23 cellular contexts compared by ENCODE assay signal in the genomic region with DNA sequence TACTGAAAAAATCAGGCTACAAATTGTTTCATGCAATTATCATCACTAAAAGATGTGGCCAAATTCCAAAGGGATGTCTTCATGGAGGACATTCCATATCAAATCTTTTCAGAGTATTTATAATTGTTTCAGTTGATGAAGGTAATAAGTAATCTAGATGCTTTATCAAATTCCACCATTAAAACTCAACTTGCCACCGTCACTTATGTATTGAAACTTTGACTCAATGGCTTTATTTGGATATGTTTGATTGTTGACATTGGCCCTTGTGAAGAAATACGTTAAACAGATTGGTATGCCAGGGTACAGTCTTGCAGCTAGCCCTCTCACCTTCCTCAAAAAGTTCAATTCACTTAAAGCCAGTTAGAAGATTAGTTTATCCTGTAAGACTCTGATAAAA. TPM values are rescaled to one million over a fixed set of nuclear protein-coding genes. Genes with fewer than 3 reads are reported as not detected.
DNase-seq lines count a peak whose midpoint lies in the region; ATAC-seq, FAIRE-seq and TF ChIP-seq lines count a peak whose summit lies in the region.
"Had no signal": no experiment of that assay in that cellular context is flagged by ENCODE, and none has a peak within 500 bp of the region (broad histone marks: within the 10 kb centered on the region; RNA-seq: fewer than 3 reads in every experiment).

No MANE protein-coding gene starts in this region.

- no peak overlapping the region for H3K9ac ChIP-seq in adipocyte (ENCODE audit: low read length)
- H3K9ac ChIP-seq in endothelial cell of umbilical vein (replicated peaks; ENCODE audit: extremely low read depth, insufficient read depth, low read length), result no peak overlapping the region

- no TSS peak for BruUV-seq in endothelial cell of umbilical vein (replicated peaks; lab: Mats Ljungman, UMichigan)

- H3K9me3 ChIP-seq in adipocyte (ENCODE audit: control insufficient read depth, low read length) (no peaks in the 10 kb centered on the region), endothelial cell of umbilical vein (replicated peaks; ENCODE audit: control insufficient read depth, insufficient read depth, low read length) (no peaks in the 10 kb centered on the region)
- H3K9me3 ChIP-seq: Caco-2, MG63 had no signal

- no peak overlapping the region for H2AFZ ChIP-seq in endothelial cell of umbilical vein (ENCODE audit: low read depth, low read length)

- H3K27me3 ChIP-seq in adipocyte (replicated peaks; ENCODE audit: control insufficient read depth, insufficient read depth, low read length), result no peaks in the 10 kb centered on the region
- no peaks in the 10 kb centered on the region for H3K27me3 ChIP-seq in endothelial cell of umbilical vein (ENCODE audit: control insufficient read depth in 2 of 2, insufficient read depth in 2 of 2, low read length in 2 of 2)
- H3K27me3 ChIP-seq: MG63 had no signal

- H3K79me2 ChIP-seq in endothelial cell of umbilical vein (ENCODE audit: control insufficient read depth, insufficient read depth, low read length), result no peaks in the 10 kb centered on the region

- intact Hi-C loops in endothelial cell of umbilical vein (cut with micrococcal nuclease), result no loop called here

- H3K4me1 ChIP-seq in adipocyte (ENCODE audit: control insufficient read depth, insufficient read depth, low read length), result no peaks in the 10 kb centered on the region
- peaks cover 14% of the 10 kb centered on the region for H3K4me1 ChIP-seq in endothelial cell of umbilical vein (ENCODE audit: control insufficient read depth, extremely low read depth, insufficient read depth, low read length)
- H3K4me1 ChIP-seq: Caco-2 had no signal

- POLR2A ChIA-PET in endothelial cell of umbilical vein (lab: Charles Lee), result no interaction called here

- DNase-seq in EL (peak; percentile 59), adipocyte (ENCODE audit: low read depth) (peak; percentile 16), endothelial cell of umbilical vein (ENCODE audit: low read depth, low spot score) (peak; percentile 82), NCI-H187 treated with DMSO at 0.1 percent for 48 hours (lab: John Stamatoyannopoulos, UW) (no peak), NCI-H1436 treated with DMSO at 0.1 percent for 48 hours (lab: John Stamatoyannopoulos, UW) (no peak), T1000 (lab: John Stamatoyannopoulos, UW) (no peak)
- DNase-seq: C1 segment of cervical spinal cord; Caco-2; CD8-positive, alpha-beta T cell; DMS79; H7; KBM-7; MG63; NCI-H1694; NCI-H2081; NCI-H2227 treated with DMSO at 0.1 percent for 48 hours; NCI-H526 treated with DMSO at 0.1 percent for 48 hours; SHP77 had no signal

- H3K9me1 ChIP-seq in endothelial cell of umbilical vein (replicated peaks; ENCODE audit: control insufficient read depth, extremely low read depth, insufficient read depth, low read length), result no peaks in the 10 kb centered on the region

- H3K27ac ChIP-seq in endothelial cell of umbilical vein (ENCODE audit: insufficient read depth, low read depth, low read length), result no peak overlapping the region
- H3K27ac ChIP-seq: RWPE1 had no signal

- H3K4me3 ChIP-seq in adipocyte (ENCODE audit: low read length), result no peak overlapping the region
- no peak overlapping the region for H3K4me3 ChIP-seq in endothelial cell of umbilical vein (replicated peaks in 1 of 3; ENCODE audit: insufficient read depth in 1 of 3, low read depth in 1 of 3, low read length in 3 of 3)
- H3K4me3 ChIP-seq: MG63 had no signal

- no peak for TF ChIP-seq CTCF in endothelial cell of umbilical vein (IDR thresholded peaks at IDR 0.05; ENCODE audit: extremely low read depth in 1 of 2, insufficient read depth in 1 of 2, low read depth in 1 of 2, low read length in 2 of 2)

- H4K20me1 ChIP-seq in endothelial cell of umbilical vein (replicated peaks; ENCODE audit: control insufficient read depth, extremely low read depth, insufficient read depth, low read length), result no peaks in the 10 kb centered on the region

- no peak for TF ChIP-seq POLR2A in endothelial cell of umbilical vein (IDR thresholded peaks at IDR 0.05; ENCODE audit: low read depth, low read length)

- peak; percentile 72 for FAIRE-seq in endothelial cell of umbilical vein (lab: Jason Lieb, UNC)
- FAIRE-seq: A204.1, GM12892, HTR-8/SVneo had no signal

- CTCF ChIA-PET in endothelial cell of umbilical vein (lab: Charles Lee), result interaction anchor here (0.9 to 1.4 kb wide), 3 partner anchors 23 to 87 kb away, joined by 3 to 4 read pairs (median 3); a partner anchor contains a TSS

- H3K36me3 ChIP-seq in adipocyte (ENCODE audit: control insufficient read depth, insufficient read depth, low read length, severe bottlenecking) (no peaks in the 10 kb centered on the region), endothelial cell of umbilical vein (ENCODE audit: control insufficient read depth in 2 of 2, extremely low read depth in 1 of 2, insufficient read depth in 2 of 2, low read length in 2 of 2) (no peaks in the 10 kb centered on the region)
- H3K36me3 ChIP-seq: MG63 had no signal

- dilution Hi-C loops in endothelial cell of umbilical vein (cut with MboI; ENCODE audit: extremely low pct_ligation_motif_present, low sequenced_read_pairs), result no loop called here

- ATAC-seq in GM19463 (IDR thresholded peaks at IDR 0.05; ENCODE audit: unreplicated experiment), result no peak
- ATAC-seq: CD8-positive, alpha-beta T cell had no signal

- H3K4me2 ChIP-seq in endothelial cell of umbilical vein (ENCODE audit: insufficient read depth, low read length), result peak overlapping the region; percentile 38

TF ChIP-seq in endothelial cell of umbilical vein, 7 proteins besides CTCF, POLR2A, EP300 and RAD21:
- no peak for TF ChIP-seq GATA2 (IDR thresholded peaks at IDR 0.05; ENCODE audit: insufficient read depth, insufficient read length, low read depth, low read length)
- peak; percentile 32 for TF ChIP-seq POLR2AphosphoS5 (IDR thresholded peaks at IDR 0.05; ENCODE audit: insufficient read depth, low read depth, low read length)

RNA-seq across cellular contexts. Expression of a gene that starts 32.2 kb away (rescaled TPM):
- 137 and 140 TPM in 2 replicates for total RNA-seq in endothelial cell of umbilical vein
- 40.2 and 52.6 TPM in 2 replicates for polyA plus RNA-seq in endothelial cell of umbilical vein
- polyA plus RNA-seq in endothelial cell of umbilical vein (2011; cell fraction: cytosol; rRNA removed), result 77.1 and 91.5 TPM in 2 replicates
- polyA plus RNA-seq in endothelial cell of umbilical vein (2011; cell fraction: nucleus; rRNA removed), result 207 and 208 TPM in 2 replicates
- polyA plus RNA-seq in endothelial cell of umbilical vein (2012), result 134 and 174 TPM in 2 replicates
- polyA minus RNA-seq in endothelial cell of umbilical vein, result 100 and 108 TPM in 2 replicates
- 1.3 TPM for polyA minus RNA-seq in endothelial cell of umbilical vein (2011; cell fraction: cytosol; rRNA and poly(A)+ RNA removed)
- polyA minus RNA-seq in endothelial cell of umbilical vein (2011; cell fraction: nucleus; rRNA and poly(A)+ RNA removed), result 278 and 328 TPM in 2 replicates
- total RNA-seq: Caco-2; CD8-positive, alpha-beta T cell; H7 had no signal

Comparison
In these comparisons a context has a peak if more than half of its experiments do, and no peak if none do; other contexts are left out.
1. DNase-seq: peak in EL (single experiment), adipocyte (single experiment) and endothelial cell of umbilical vein (single experiment); none in NCI-H187 treated with DMSO at 0.1 percent for 48 hours (single experiment), NCI-H1436 treated with DMSO at 0.1 percent for 48 hours (single experiment) and T1000 (single experiment).